4 cellular contexts compared by ENCODE assay signal in genomic region chr16:19187961-19188360, GRCh38. TPM values are rescaled to one million over a fixed set of nuclear protein-coding genes. Genes with fewer than 3 reads are reported as not detected.
"Had no signal": no experiment of that assay in that cellular context is flagged by ENCODE, and none has a peak within 500 bp of the region (broad histone marks: within the 10 kb centered on the region; RNA-seq: fewer than 3 reads in every experiment).

No MANE protein-coding gene starts in this region.

RNA-seq across cellular contexts. Expression of gene SYT17, which starts 19.9 kb away (rescaled TPM):
- polyA plus RNA-seq: immature natural killer cell; keratinocyte; naive thymus-derived CD4-positive, alpha-beta T cell; naive thymus-derived CD8-positive, alpha-beta T cell had no signal
